22 cellular contexts compared by ENCODE assay signal in the genomic region with DNA sequence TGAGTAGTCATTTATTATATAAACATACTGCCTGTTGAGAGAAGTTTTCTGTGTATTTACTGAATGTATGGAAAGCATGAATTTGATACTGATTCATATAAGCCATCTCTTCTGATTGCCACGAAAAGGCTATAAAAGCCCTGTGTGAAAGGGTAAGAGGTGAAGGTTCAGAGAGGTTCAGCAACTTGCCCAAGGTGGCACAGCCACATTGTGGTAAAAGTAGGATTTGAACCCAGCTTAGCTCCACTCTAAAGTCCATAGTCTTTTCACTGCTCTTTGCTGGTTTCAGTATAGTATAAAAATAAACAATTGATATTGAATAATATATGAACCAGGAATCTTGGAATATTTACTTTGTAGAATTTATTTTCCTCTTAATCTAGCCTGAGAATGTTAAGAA.
DNase-seq lines count a peak whose midpoint lies in the region; ATAC-seq, FAIRE-seq and TF ChIP-seq lines count a peak whose summit lies in the region.
"Had no signal": no experiment of that assay in that cellular context is flagged by ENCODE, and none has a peak within 500 bp of the region (broad histone marks: within the 10 kb centered on the region; RNA-seq: fewer than 3 reads in every experiment).

No MANE protein-coding gene starts in this region.

- intact Hi-C loops in HepG2 (cut with micrococcal nuclease; ENCODE audit: unreplicated experiment): no loop called here
- intact Hi-C loops in right lobe of liver (cut with DNase I): no loop called here
- intact Hi-C loops in K562 (cut with micrococcal nuclease): no loop called here

- no peak overlapping the region for H3K9ac ChIP-seq in HepG2 (ENCODE audit: insufficient read depth, low read depth, low read length)
- H3K9ac ChIP-seq in K562 (ENCODE audit: insufficient read depth in 1 of 2, low read depth in 2 of 2, low read length in 2 of 2): no peak overlapping the region
- peak overlapping the region; percentile 13 for H3K9ac ChIP-seq in mesenchymal stem cell (ENCODE audit: low read length)
- H3K9ac ChIP-seq in smooth muscle cell (ENCODE audit: low read depth): no peak overlapping the region
- H3K9ac ChIP-seq: BLaER1 treated with 17β-estradiol and CSF1 and Interleukin-3, amounts not matched to agents 10 nM and 100 nM had no signal

- H3K27ac ChIP-seq in HepG2 (ENCODE audit: extremely low read length, insufficient read depth, low read length): no peak overlapping the region
- H3K27ac ChIP-seq in right lobe of liver: no peak overlapping the region
- H3K27ac ChIP-seq in K562 (ENCODE audit: extremely low read depth, low read depth, low read length): no peak overlapping the region
- H3K27ac ChIP-seq in mesenchymal stem cell (ENCODE audit: low read length, poor library complexity, severe bottlenecking): no peak overlapping the region
- H3K27ac ChIP-seq in smooth muscle cell (ENCODE audit: low read depth): peak overlapping the region; percentile 62
- H3K27ac ChIP-seq: 22Rv1; A549; BLaER1 treated with 17β-estradiol and CSF1 and Interleukin-3, amounts not matched to agents 10 nM and 100 nM; C4-2B had no signal

- TF ChIP-seq RAD21 in HepG2 (CRISPR knock-in tag; IDR thresholded peaks at IDR 0.05) (no peak), K562 (CRISPR knock-in tag; conservative IDR thresholded peaks at IDR 0.05 in 1 of 2, IDR thresholded peaks at IDR 0.05 in 1 of 2) (no peak)

- FAIRE-seq in HepG2 (lab: Jason Lieb, UNC) (no peak), K562 (lab: Jason Lieb, UNC) (no peak)
- FAIRE-seq: A549, D721Med, GM12892, GM19239 had no signal

- in situ Hi-C loops in HepG2 (cut with HindIII; ENCODE audit: extremely low pct_ligation_motif_present, low pct_unique_long_range_greater_than_20kb) (no loop called here), K562 (cut with MboI) (no loop called here), GM13976 (cut with MboI; ENCODE audit: low sequenced_read_pairs, unreplicated experiment) (no loop called here)

- H2BK5ac ChIP-seq in mesenchymal stem cell (ENCODE audit: low read depth, low read length, poor library complexity, severe bottlenecking): no peak overlapping the region

- H3K79me2 ChIP-seq in HepG2 (ENCODE audit: insufficient read depth, low read length): no peaks in the 10 kb centered on the region
- no peaks in the 10 kb centered on the region for H3K79me2 ChIP-seq in K562 (ENCODE audit: control insufficient read depth, insufficient read depth, low read length)
- H3K79me2 ChIP-seq in smooth muscle cell (ENCODE audit: low read depth): peaks cover 66% of the 10 kb centered on the region

- 8% methylated on average over 1 of the region's 1 CpG for WGBS in HepG2 (ENCODE audit: low lambda C conversion rate)
- 45% methylated on average over 1 of the region's 1 CpG for WGBS in right lobe of liver (ENCODE audit: insufficient coverage, low coverage, low lambda C conversion rate, missing lambda C conversion rate)
- WGBS in K562 (ENCODE audit: insufficient coverage, low coverage, missing lambda C conversion rate): 0% methylated on average over 1 of the region's 1 CpG
- 87% methylated on average over 1 of the region's 1 CpG for WGBS in mesenchymal stem cell
- WGBS in smooth muscle cell (ENCODE audit: low lambda C conversion rate): 84% methylated on average over 1 of the region's 1 CpG

- H3K36me3 ChIP-seq in HepG2 (replicated peaks in 1 of 2; ENCODE audit: control insufficient read depth in 1 of 2, insufficient read depth in 2 of 2, low read length in 2 of 2) (no peaks in the 10 kb centered on the region), right lobe of liver (no peaks in the 10 kb centered on the region), K562 (ENCODE audit: control insufficient read depth, insufficient read depth, low read length) (no peaks in the 10 kb centered on the region), mesenchymal stem cell (ENCODE audit: control insufficient read depth in 1 of 2, insufficient read depth in 2 of 2, low read depth in 1 of 2, low read length in 2 of 2) (peaks cover 27 to 87% of the 10 kb centered on the region in 2 experiments), smooth muscle cell (ENCODE audit: low read depth) (peaks cover 37% of the 10 kb centered on the region)
- H3K36me3 ChIP-seq: BLaER1 treated with 17β-estradiol and CSF1 and Interleukin-3, amounts not matched to agents 10 nM and 100 nM had no signal

- peaks cover 85% of the 10 kb centered on the region for H3F3A ChIP-seq in smooth muscle cell (ENCODE audit: low read depth)

- H4K91ac ChIP-seq in mesenchymal stem cell (ENCODE audit: low read length): no peak overlapping the region

- H2AFZ ChIP-seq in HepG2 (ENCODE audit: low read length) (no peak overlapping the region), K562 (ENCODE audit: low read depth, low read length) (no peak overlapping the region), mesenchymal stem cell (ENCODE audit: low read depth, low read length) (no peak overlapping the region), smooth muscle cell (ENCODE audit: low read depth) (no peak overlapping the region)

- peaks cover 29% of the 10 kb centered on the region for H3K79me1 ChIP-seq in mesenchymal stem cell (replicated peaks; ENCODE audit: low read length, poor library complexity, severe bottlenecking)

- H3K4me3 ChIP-seq in HepG2 (replicated peaks in 1 of 3; ENCODE audit: insufficient read depth in 1 of 3, low read depth in 2 of 3, low read length in 3 of 3): no peak overlapping the region
- H3K4me3 ChIP-seq in right lobe of liver: no peak overlapping the region
- H3K4me3 ChIP-seq in K562: no peak overlapping the region
- no peak overlapping the region for H3K4me3 ChIP-seq in mesenchymal stem cell (ENCODE audit: insufficient read depth in 1 of 2, low read depth in 1 of 2, low read length in 2 of 2)
- H3K4me3 ChIP-seq in smooth muscle cell: no peak overlapping the region
- H3K4me3 ChIP-seq: A549; BLaER1 treated with 17β-estradiol and CSF1 and Interleukin-3, amounts not matched to agents 10 nM and 100 nM had no signal

- no peak for TF ChIP-seq POLR2A in HepG2 (IDR thresholded peaks at IDR 0.05; ENCODE audit: insufficient read depth in 1 of 2, low read depth in 2 of 2, low read length in 2 of 2)
- no peak for TF ChIP-seq POLR2A in right lobe of liver (IDR thresholded peaks at IDR 0.05)
- no peak for TF ChIP-seq POLR2A in K562 (conservative IDR thresholded peaks at IDR 0.05)

- no peak overlapping the region for H3K23ac ChIP-seq in mesenchymal stem cell (ENCODE audit: low read length in 2 of 2)

- H2BK120ac ChIP-seq in mesenchymal stem cell (ENCODE audit: low read depth, low read length): no peak overlapping the region

- H4K20me1 ChIP-seq in HepG2 (ENCODE audit: insufficient read depth, low read length) (no peaks in the 10 kb centered on the region), K562 (replicated peaks; ENCODE audit: control insufficient read depth, insufficient read depth, low read length) (no peaks in the 10 kb centered on the region), smooth muscle cell (ENCODE audit: low read depth) (peaks cover 100% of the 10 kb centered on the region)
- H4K20me1 ChIP-seq: BLaER1 treated with 17β-estradiol and CSF1 and Interleukin-3, amounts not matched to agents 10 nM and 100 nM had no signal

- no peak overlapping the region for H4K8ac ChIP-seq in mesenchymal stem cell (ENCODE audit: low read length)

- no peak overlapping the region for H2BK15ac ChIP-seq in mesenchymal stem cell (ENCODE audit: low read depth, poor library complexity, severe bottlenecking)

- CTCF ChIA-PET in HepG2 (lab: Yijun Ruan, JAX; ENCODE audit: low intra/inter-chr PET ratio, low total read pairs): no interaction called here
- CTCF ChIA-PET in K562 (lab: Yijun Ruan, JAX; ENCODE audit: low intra/inter-chr PET ratio): no interaction called here

- POLR2A ChIA-PET in HepG2 (lab: Yijun Ruan, JAX): no interaction called here
- POLR2A ChIA-PET in K562 (lab: Yijun Ruan, JAX): no interaction called here

- no peak overlapping the region for H3K4ac ChIP-seq in mesenchymal stem cell (ENCODE audit: low read depth in 1 of 2, low read length in 2 of 2)

- H3K4me2 ChIP-seq in HepG2 (ENCODE audit: low read depth, low read length) (no peak overlapping the region), K562 (ENCODE audit: insufficient read depth, low read length) (no peak overlapping the region), mesenchymal stem cell (ENCODE audit: low read length, poor library complexity, severe bottlenecking) (no peak overlapping the region), smooth muscle cell (peak overlapping the region; percentile 56)
- H3K4me2 ChIP-seq: A549; BLaER1 treated with 17β-estradiol and CSF1 and Interleukin-3, amounts not matched to agents 10 nM and 100 nM had no signal

- no peaks in the 10 kb centered on the region for H3K9me1 ChIP-seq in K562 (ENCODE audit: control insufficient read depth, insufficient read depth, low read length)

- TF ChIP-seq CTCF in HepG2 (CRISPR knock-in tag; IDR thresholded peaks at IDR 0.05) (no peak), right lobe of liver (IDR thresholded peaks at IDR 0.05) (no peak), K562 (IDR thresholded peaks at IDR 0.05 in 2 of 3, conservative IDR thresholded peaks at IDR 0.05 in 1 of 3; ENCODE audit: insufficient read depth in 2 of 3, low read depth in 1 of 3, low read length in 3 of 3) (no peak), smooth muscle cell (IDR thresholded peaks at IDR 0.05; ENCODE audit: borderline replicate concordance, insufficient read depth, poor library complexity, severe bottlenecking) (no peak), GM13976 (IDR thresholded peaks at IDR 0.05; ENCODE audit: borderline replicate concordance, control extremely low read depth, extremely low read depth, insufficient read depth, missing control alignments) (no peak)

- no peak for ATAC-seq in HepG2
- ATAC-seq in right lobe of liver: no peak
- ATAC-seq in K562: no peak
- ATAC-seq: A549; CD8-positive, alpha-beta T cell had no signal

- no peak for DNase-seq in HepG2 (ENCODE audit: low spot score)
- no peak for DNase-seq in right lobe of liver
- DNase-seq in K562 (ENCODE audit: extremely low read depth in 1 of 4, low spot score in 3 of 4): no peak
- no peak for DNase-seq in mesenchymal stem cell
- no peak for DNase-seq in smooth muscle cell (lab: John Stamatoyannopoulos, UW; ENCODE audit: unreplicated experiment)
- no peak for DNase-seq in ecto neural progenitor cell (ENCODE audit: low spot score)
- no peak for DNase-seq in NCI-H2107 treated with DMSO at 0.1 percent for 48 hours (lab: John Stamatoyannopoulos, UW; ENCODE audit: unreplicated experiment)
- no peak for DNase-seq in GM13976 (ENCODE audit: low spot score)
- DNase-seq: AML-193; Caco-2; Calu3; CD4-positive, alpha-beta T cell; CD8-positive, alpha-beta T cell; DMS79 treated with DMSO at 0.1 percent for 48 hours; GF-D8 had no signal

- no peak overlapping the region for H2AK5ac ChIP-seq in mesenchymal stem cell (ENCODE audit: low read length, severe bottlenecking)

- H3K4me1 ChIP-seq in HepG2 (ENCODE audit: insufficient read depth, low read length) (no peaks in the 10 kb centered on the region), right lobe of liver (peaks cover 0 to 2% (median 0%) of the 10 kb centered on the region in 4 donors), K562 (replicated peaks in 1 of 2; ENCODE audit: control insufficient read depth in 2 of 2, insufficient read depth in 2 of 2, low read length in 2 of 2) (no peaks in the 10 kb centered on the region), mesenchymal stem cell (ENCODE audit: control insufficient read depth, insufficient read depth, low read depth, low read length) (no peaks in the 10 kb centered on the region), smooth muscle cell (ENCODE audit: low read depth) (no peaks in the 10 kb centered on the region)
- H3K4me1 ChIP-seq: A549, Caco-2 had no signal

- peaks cover 0 to 4% of the 10 kb centered on the region in 2 experiments; a peak in 1 of 5 replicates for H3K27me3 ChIP-seq in HepG2 (ENCODE audit: control insufficient read depth in 1 of 2, insufficient read depth in 2 of 2, low read length in 2 of 2)
- H3K27me3 ChIP-seq in right lobe of liver: no peaks in the 10 kb centered on the region
- peaks cover 0 to 4% of the 10 kb centered on the region in 2 experiments; a peak in 1 of 5 replicates for H3K27me3 ChIP-seq in K562 (ENCODE audit: control insufficient read depth in 2 of 2, insufficient read depth in 2 of 2, low read length in 2 of 2)
- no peaks in the 10 kb centered on the region for H3K27me3 ChIP-seq in mesenchymal stem cell (ENCODE audit: control insufficient read depth in 1 of 2, insufficient read depth in 1 of 2, low read length in 2 of 2)
- no peaks in the 10 kb centered on the region for H3K27me3 ChIP-seq in smooth muscle cell (ENCODE audit: low read depth)
- H3K27me3 ChIP-seq: BLaER1 treated with 17β-estradiol and CSF1 and Interleukin-3, amounts not matched to agents 10 nM and 100 nM had no signal

- no TSS peak for BruUV-seq in HepG2 (replicated peaks; lab: Mats Ljungman, UMichigan)
- no TSS peak for BruUV-seq in K562 (replicated peaks; lab: Mats Ljungman, UMichigan)

- H3K14ac ChIP-seq in mesenchymal stem cell (ENCODE audit: low read length in 2 of 2): no peak overlapping the region

- no peak overlapping the region for H3K18ac ChIP-seq in mesenchymal stem cell (ENCODE audit: low read depth in 1 of 2, low read length in 2 of 2)

- H3K9me3 ChIP-seq in HepG2 (ENCODE audit: low read length) (no peaks in the 10 kb centered on the region), right lobe of liver (no peaks in the 10 kb centered on the region), K562 (replicated peaks; ENCODE audit: control insufficient read depth, insufficient read depth, low read depth, low read length) (no peaks in the 10 kb centered on the region), mesenchymal stem cell (ENCODE audit: control insufficient read depth, low read length) (no peaks in the 10 kb centered on the region), smooth muscle cell (replicated peaks; ENCODE audit: low read depth) (no peaks in the 10 kb centered on the region)
- H3K9me3 ChIP-seq: A549; BLaER1 treated with 17β-estradiol and CSF1 and Interleukin-3, amounts not matched to agents 10 nM and 100 nM; Caco-2 had no signal

- no peak overlapping the region for H2BK12ac ChIP-seq in mesenchymal stem cell (ENCODE audit: low read length in 2 of 2)

- TF ChIP-seq EP300 in HepG2 (IDR thresholded peaks at IDR 0.05; ENCODE audit: low read depth in 2 of 2, low read length in 2 of 2) (no peak), HepG2 (CRISPR knock-in tag; IDR thresholded peaks at IDR 0.05; ENCODE audit: borderline replicate concordance) (no peak), K562 (IDR thresholded peaks at IDR 0.05; ENCODE audit: low read length) (no peak)
